10 cellular contexts compared by ENCODE assay signal in genomic region chr10:94006591-94007550, GRCh38. TPM values are rescaled to one million over a fixed set of nuclear protein-coding genes. Genes with fewer than 3 reads are reported as not detected.
DNase-seq lines count a peak whose midpoint lies in the region; ATAC-seq and TF ChIP-seq lines count a peak whose summit lies in the region.
"Had no signal": no experiment of that assay in that cellular context is flagged by ENCODE, and none has a peak within 500 bp of the region (broad histone marks: within the 10 kb centered on the region; RNA-seq: fewer than 3 reads in every experiment).

No MANE protein-coding gene starts in this region.

- H3K9ac ChIP-seq in IMR-90 (ENCODE audit: low read depth, low read length), result no peak overlapping the region

- POLR2A ChIA-PET in Caco-2 (lab: Charles Lee) (interaction anchor here (0.5 to 1.0 kb wide), 4 partner anchors 9 to 69 kb away, joined by 3 to 8 read pairs (median 4); no protein-coding TSS in a partner anchor), IMR-90 (lab: Charles Lee; ENCODE audit: unreplicated experiment) (no interaction called here)

- 26% methylated on average over 2 of the region's 4 CpGs; no CpG with 5 or more reads in 1 of the 2 experiments for WGBS in IMR-90 (ENCODE audit: extremely low coverage in 2 of 2, insufficient read length in 1 of 2), 2 experiments

- TF ChIP-seq RAD21 in IMR-90 (IDR thresholded peaks at IDR 0.05; ENCODE audit: low read length), result no peak

- H4K5ac ChIP-seq in IMR-90 (ENCODE audit: low read depth, low read length), result no peak overlapping the region

- no peaks in the 10 kb centered on the region for H3K27me3 ChIP-seq in Caco-2 (replicated peaks; ENCODE audit: control insufficient read depth, insufficient read depth, low read length)
- H3K27me3 ChIP-seq in IMR-90 (ENCODE audit: control insufficient read depth, insufficient read depth, low read length), result no peaks in the 10 kb centered on the region

- H3K9me3 ChIP-seq in Caco-2 (peaks cover 10% of the 10 kb centered on the region), IMR-90 (ENCODE audit: control insufficient read depth, insufficient read depth, low read length) (no peaks in the 10 kb centered on the region; the same call in 1 of the 2 replicates)

- dilution Hi-C loops in IMR-90 (cut with HindIII; ENCODE audit: low sequenced_read_pairs, unreplicated experiment), result no loop called here

- no peak overlapping the region for H2AK9ac ChIP-seq in IMR-90 (replicated peaks; ENCODE audit: low read depth, low read length, poor library complexity)

- no peak overlapping the region for H3K23ac ChIP-seq in IMR-90 (ENCODE audit: low read depth, low read length)

- H3K4me1 Mint-ChIP-seq in Caco-2 (ENCODE audit: low read depth, unreplicated experiment), result peaks cover 33% of the 10 kb centered on the region
- peaks cover 3% of the 10 kb centered on the region for H3K4me1 Mint-ChIP-seq in neural crest cell

- H3K27me3 Mint-ChIP-seq in Caco-2 (ENCODE audit: insufficient read depth, unreplicated experiment) (no peaks in the 10 kb centered on the region), neural crest cell (ENCODE audit: low read depth) (no peaks in the 10 kb centered on the region)

- H3K27ac Mint-ChIP-seq in Caco-2 (ENCODE audit: unreplicated experiment), result peak overlapping the region; percentile 74
- peak overlapping the region; percentile 72 for H3K27ac Mint-ChIP-seq in neural crest cell (ENCODE audit: unreplicated experiment)

- H3K4me3 ChIP-seq in Caco-2 (ENCODE audit: low read depth, low read length) (peak overlapping the region; percentile 10), IMR-90 (ENCODE audit: insufficient read depth, low read depth, low read length) (no peak overlapping the region), epithelial cell of esophagus (ENCODE audit: low read length) (no peak overlapping the region)

- H4K8ac ChIP-seq in IMR-90 (ENCODE audit: low read depth in 2 of 2, low read length in 2 of 2), result peak overlapping the region in 1 of 2 experiments; percentile 14; a peak in 1 of 4 replicates

- H3K4me1 ChIP-seq in Caco-2 (peaks cover 67% of the 10 kb centered on the region), IMR-90 (ENCODE audit: control insufficient read depth, insufficient read depth, low read length) (peaks cover 3% of the 10 kb centered on the region)

- peak overlapping the region; percentile 52; the same call in 1 of the 2 replicates for H3K4me2 ChIP-seq in IMR-90 (ENCODE audit: low read depth, low read length)

- no peak overlapping the region for H2BK120ac ChIP-seq in IMR-90 (ENCODE audit: low read depth, low read length)

- peaks cover 4% of the 10 kb centered on the region for H3K9me1 ChIP-seq in IMR-90 (ENCODE audit: insufficient read depth, low read length)

- DNase-seq in Caco-2 (peak; percentile 78 to 89), IMR-90 (peak; percentile 78), epithelial cell of esophagus (ENCODE audit: low read depth) (peak; percentile 63), neural crest cell (ENCODE audit: low read depth, low spot score) (no peak), substantia nigra (lab: John Stamatoyannopoulos, UW) (no peak), CD1c-positive myeloid dendritic cell (ENCODE audit: extremely low spot score) (no peak)
- DNase-seq in effector CD8-positive, alpha-beta T cell (lab: John Stamatoyannopoulos, UW), result no peak
- DNase-seq: cerebellar nuclear complex, NCI-H446 treated with DMSO at 0.1 percent for 48 hours had no signal

- 0 out of 2 replicates have a peak overlapping the region, but pooled peaks have one; percentile 27 for H2AK5ac ChIP-seq in IMR-90 (ENCODE audit: low read depth, low read length)

- H2BK5ac ChIP-seq in IMR-90 (ENCODE audit: low read depth, low read length, poor library complexity, severe bottlenecking), result no peak overlapping the region

- no peaks in the 10 kb centered on the region for H3K9me3 Mint-ChIP-seq in Caco-2 (ENCODE audit: unreplicated experiment)
- peaks cover 15% of the 10 kb centered on the region for H3K9me3 Mint-ChIP-seq in neural crest cell

- TF ChIP-seq POLR2A in IMR-90 (IDR thresholded peaks at IDR 0.05; ENCODE audit: low read depth, low read length), result no peak

- H3K4me3 Mint-ChIP-seq in Caco-2 (ENCODE audit: unreplicated experiment) (peak overlapping the region; percentile 62), neural crest cell (no peak overlapping the region)

- H3K79me1 ChIP-seq in IMR-90 (ENCODE audit: low read depth in 1 of 2, low read length in 2 of 2), result no peaks in the 10 kb centered on the region

- no peak for TF ChIP-seq CTCF in Caco-2 (IDR thresholded peaks at IDR 0.05; ENCODE audit: insufficient read depth in 1 of 2, low read depth in 1 of 2, low read length in 1 of 2, severe bottlenecking in 1 of 2, unreplicated experiment in 1 of 2)
- no peak for TF ChIP-seq CTCF in IMR-90 (conservative IDR thresholded peaks at IDR 0.05; ENCODE audit: low read depth, low read length)
- TF ChIP-seq CTCF in epithelial cell of esophagus (IDR thresholded peaks at IDR 0.05; ENCODE audit: insufficient read depth, low read depth, low read length, missing control alignments), result no peak
- no peak for TF ChIP-seq CTCF in neural crest cell (conservative IDR thresholded peaks at IDR 0.05)

- no peak overlapping the region for H2BK15ac ChIP-seq in IMR-90 (ENCODE audit: low read depth, low read length)

- BruUV-seq in Caco-2 (replicated peaks; lab: Mats Ljungman, UMichigan) (TSS peak; percentile 98), IMR-90 (replicated peaks; lab: Mats Ljungman, UMichigan) (no TSS peak)

- H3K27ac ChIP-seq in IMR-90 (ENCODE audit: insufficient read depth, low read length) (no peak overlapping the region), substantia nigra (ENCODE audit: low read depth, low read length, poor library complexity, severe bottlenecking) (no peak overlapping the region)

- H4K91ac ChIP-seq in IMR-90 (ENCODE audit: insufficient read depth, low read depth, low read length), result no peak overlapping the region

- intact Hi-C loops in Caco-2 (cut with micrococcal nuclease; ENCODE audit: unreplicated experiment) (loop anchor here (1.0 to 2.0 kb wide), 5 partner anchors 15 to 309 kb away; no protein-coding TSS in a partner anchor), IMR-90 (cut with micrococcal nuclease) (no loop called here)

- H3K4ac ChIP-seq in IMR-90 (ENCODE audit: low read depth, low read length), result 0 out of 2 replicates have a peak overlapping the region, but pooled peaks have one; percentile 7

- H4K20me1 ChIP-seq in IMR-90 (ENCODE audit: insufficient read depth, low read length), result no peaks in the 10 kb centered on the region; the same call in 1 of the 2 replicates

- CTCF ChIA-PET in Caco-2 (lab: Charles Lee), result interaction anchor here (0.6 to 1.7 kb wide), 2 partner anchors 15 to 307 kb away, joined by 5 to 11 read pairs; no protein-coding TSS in a partner anchor
- CTCF ChIA-PET in IMR-90 (lab: Yijun Ruan, JAX), result no interaction called here

- H3K36me3 Mint-ChIP-seq in Caco-2 (ENCODE audit: insufficient read depth, unreplicated experiment) (no peaks in the 10 kb centered on the region), neural crest cell (ENCODE audit: low read depth) (peaks cover 10% of the 10 kb centered on the region)

- no peak overlapping the region for H3K56ac ChIP-seq in IMR-90 (ENCODE audit: extremely low read depth, insufficient read depth, low read length)

- H2AFZ ChIP-seq in IMR-90 (replicated peaks; ENCODE audit: low read length, poor library complexity), result no peak overlapping the region

- H3K14ac ChIP-seq in IMR-90 (replicated peaks; ENCODE audit: low read depth, low read length), result no peak overlapping the region

- peak overlapping the region; percentile 33; the same call in 1 of the 2 replicates for H2BK20ac ChIP-seq in IMR-90 (ENCODE audit: low read depth, low read length)

- in situ Hi-C loops in IMR-90 (cut with MboI; ENCODE audit: low sequenced_read_pairs), result no loop called here

- peak overlapping the region; percentile 31; the same call in 1 of the 2 replicates for H3K18ac ChIP-seq in IMR-90 (ENCODE audit: low read depth, low read length)

- ATAC-seq in IMR-90 (ENCODE audit: low read depth), result peak; percentile 79
- ATAC-seq in HG02571 (IDR thresholded peaks at IDR 0.05; ENCODE audit: unreplicated experiment), result no peak

- H3K36me3 ChIP-seq in Caco-2 (ENCODE audit: control insufficient read depth, insufficient read depth, low read length) (peaks cover 7% of the 10 kb centered on the region), IMR-90 (ENCODE audit: control insufficient read depth, insufficient read depth, low read length) (no peaks in the 10 kb centered on the region)

TF ChIP-seq in IMR-90, 13 proteins besides CTCF, POLR2A, EP300 and RAD21:
- TF ChIP-seq MAFK (IDR thresholded peaks at IDR 0.05; ENCODE audit: low read depth, low read length) (no peak), MAZ (IDR thresholded peaks at IDR 0.05; ENCODE audit: borderline replicate concordance, low read depth, low read length) (peak; percentile 23; the same call in 1 of the 2 replicates), NFE2L2 (IDR thresholded peaks at IDR 0.05; ENCODE audit: low read depth, low read length) (no peak), SMC3 (IDR thresholded peaks at IDR 0.05; ENCODE audit: low read depth, low read length) (no peak)

RNA-seq across cellular contexts. Expression of gene PLCE1, which starts 13.1 kb away (rescaled TPM):
- total RNA-seq in Caco-2 (2022) (10.7 and 12.8 TPM in 2 replicates), IMR-90 (2012; rRNA removed) (3.9 and 4.5 TPM in 2 replicates), neural crest cell (5.7 and 6.1 TPM in 2 replicates)
- polyA plus RNA-seq in IMR-90 (2012; rRNA removed), result 2.2 TPM in 2 replicates
- polyA plus RNA-seq in IMR-90 (2012; cell fraction: cytosol; rRNA removed), result 0.76 and 0.87 TPM in 2 replicates
- polyA plus RNA-seq in IMR-90 (2012; cell fraction: nucleus; rRNA removed; ENCODE audit: low replicate concordance), result 0.97 and 3.2 TPM in 2 replicates

Comparison
In these comparisons a context has a peak if more than half of its experiments do, and no peak if none do; other contexts are left out.
1. DNase-seq: peak in Caco-2 (2 of 2), IMR-90 (single experiment) and epithelial cell of esophagus (single experiment); none in neural crest cell (single experiment), effector CD8-positive, alpha-beta T cell (single experiment), substantia nigra (0 of 49) and CD1c-positive myeloid dendritic cell (single experiment).